ENCODE assay signal across 21 cellular contexts in genomic region chr5:54637654-54638053, GRCh38.
A peak's percentile ranks its signal among the peaks of the same experiment; 100 is the strongest.
DNase-seq lines count a peak whose midpoint lies in the region; ATAC-seq, FAIRE-seq and TF ChIP-seq lines count a peak whose summit lies in the region.
"Had no signal": no experiment of that assay in that cellular context is flagged by ENCODE, and none has a peak within 500 bp of the region (broad histone marks: within the 10 kb centered on the region; RNA-seq: fewer than 3 reads in every experiment).

No MANE protein-coding gene starts in this region.

- DNase-seq in G401 (ENCODE audit: low spot score): peak; percentile 15
- peak; percentile 22 to 90 for DNase-seq in cardiac fibroblast (ENCODE audit: low read depth in 2 of 2)
- DNase-seq in left ventricle myocardium superior: peak; percentile 66
- DNase-seq in sciatic nerve (ENCODE audit: low spot score): no peak
- no peak for DNase-seq in SW480 (ENCODE audit: low spot score)
- no peak for DNase-seq in effector CD4-positive, alpha-beta T cell
- DNase-seq in H54 (ENCODE audit: insufficient read length, low spot score): no peak
- DNase-seq: activated CD4-positive, alpha-beta T cell treated with anti-CD3 and anti-CD28 coated beads for 4 hours; activated T-cell treated with anti-CD3 and anti-CD28 coated beads for 4 hours; AML-193; DMS 273 treated with DMSO at 0.1 percent for 48 hours; GOT3; hippocampal formation; left colon; NCI-H1105; NCI-H2171; RPMI8226; stimulated activated CD4-positive, alpha-beta T cell treated with anti-CD3 and anti-CD28 coated beads, Interleukin-4, amount 100 ng/mL, for 24 hours had no signal

- no peaks in the 10 kb centered on the region for H3K9me3 Mint-ChIP-seq in activated T-helper 17 cell treated with anti-CD3 and anti-CD28 coated beads, Interleukin-2, amount 50 U/mL, for 72 hours
- H3K9me3 Mint-ChIP-seq: neural crest cell had no signal

- TF ChIP-seq CTCF in cardiac fibroblast (IDR thresholded peaks at IDR 0.05; ENCODE audit: low read depth, low read length): no peak

- no peaks in the 10 kb centered on the region for H3K4me1 Mint-ChIP-seq in activated T-helper 17 cell treated with anti-CD3 and anti-CD28 coated beads, Interleukin-2, amount 50 U/mL, for 72 hours
- H3K4me1 Mint-ChIP-seq: neural crest cell had no signal

- H3K27me3 Mint-ChIP-seq in activated T-helper 17 cell treated with anti-CD3 and anti-CD28 coated beads, Interleukin-2, amount 50 U/mL, for 72 hours: no peaks in the 10 kb centered on the region
- H3K27me3 Mint-ChIP-seq: activated naive CD8-positive, alpha-beta T cell had no signal

- in situ Hi-C loops in G401 (cut with HindIII; ENCODE audit: low sequenced_read_pairs): loop anchor here (5.0 kb wide), 1 partner anchor 90 kb away; no protein-coding TSS in a partner anchor

- no peak overlapping the region for H3K4me3 ChIP-seq in cardiac fibroblast (replicated peaks in 1 of 2; ENCODE audit: low read depth in 2 of 2, low read length in 2 of 2)

- no peak for TF ChIP-seq POLR2A in H54 (IDR thresholded peaks at IDR 0.05; ENCODE audit: low read depth, low read length)

- no peak overlapping the region for H3K27ac Mint-ChIP-seq in activated T-helper 17 cell treated with anti-CD3 and anti-CD28 coated beads, Interleukin-2, amount 50 U/mL, for 72 hours
- H3K27ac Mint-ChIP-seq: activated naive CD8-positive, alpha-beta T cell had no signal

- intact Hi-C loops in left ventricle myocardium superior (cut with micrococcal nuclease): no loop called here
- intact Hi-C loops in sciatic nerve (cut with DNase I): no loop called here

- ATAC-seq in left ventricle myocardium superior (peak; percentile 78), sciatic nerve (peak; percentile 81)
- ATAC-seq in activated T-helper 17 cell treated with anti-CD3 and anti-CD28 coated beads, Interleukin-2, amount 50 U/mL, for 72 hours (replicated peaks): no peak
- ATAC-seq: left colon had no signal

- H3K36me3 Mint-ChIP-seq in activated T-helper 17 cell treated with anti-CD3 and anti-CD28 coated beads, Interleukin-2, amount 50 U/mL, for 72 hours (ENCODE audit: low read depth): no peaks in the 10 kb centered on the region
- H3K36me3 Mint-ChIP-seq: activated naive CD8-positive, alpha-beta T cell had no signal

- H3K4me3 Mint-ChIP-seq in activated T-helper 17 cell treated with anti-CD3 and anti-CD28 coated beads, Interleukin-2, amount 50 U/mL, for 72 hours: no peak overlapping the region
- H3K4me3 Mint-ChIP-seq: activated naive CD8-positive, alpha-beta T cell; neural crest cell had no signal

- no peak for FAIRE-seq in H54 (lab: Jason Lieb, UNC)

Comparison
In these comparisons a context has a peak if more than half of its experiments do, and no peak if none do; other contexts are left out.
1. DNase-seq: peak in G401 (single experiment), cardiac fibroblast (2 of 2) and left ventricle myocardium superior (single experiment); none in sciatic nerve (single experiment), SW480 (single experiment), effector CD4-positive, alpha-beta T cell (single experiment) and H54 (single experiment).